ENCODE assay signal across 1 cellular context in the genomic region with DNA sequence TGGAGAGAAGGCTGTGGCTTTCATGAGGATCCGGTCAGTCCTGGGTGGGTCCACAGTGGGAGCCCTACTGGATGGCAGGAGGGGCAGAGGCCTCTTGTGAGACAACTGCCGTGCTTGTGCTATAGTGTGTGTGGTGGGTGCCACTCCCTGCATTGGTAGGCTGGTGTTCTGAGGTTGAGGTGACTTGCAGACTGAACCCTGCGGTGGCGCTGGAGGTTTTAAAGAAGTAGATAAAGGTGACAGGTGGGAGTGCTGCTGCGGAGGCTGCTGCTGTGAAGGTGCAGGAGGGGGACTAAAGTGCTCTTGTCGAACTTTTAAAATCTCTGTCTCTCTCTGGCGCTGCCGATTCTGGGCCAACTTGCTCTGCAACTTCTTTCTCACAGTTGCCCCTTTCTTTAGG.
TF ChIP-seq lines count a peak whose summit lies in the region.

No MANE protein-coding gene starts in this region.

TF ChIP-seq in HCT116, 20 proteins besides CTCF, POLR2A, EP300 and RAD21:
- TF ChIP-seq EZH2phosphoT487 (IDR thresholded peaks at IDR 0.05; ENCODE audit: borderline replicate concordance) = no peak
- TF ChIP-seq ELF1 (IDR thresholded peaks at IDR 0.05; ENCODE audit: borderline replicate concordance, low read depth) = no peak
- TF ChIP-seq, protein P1, sequence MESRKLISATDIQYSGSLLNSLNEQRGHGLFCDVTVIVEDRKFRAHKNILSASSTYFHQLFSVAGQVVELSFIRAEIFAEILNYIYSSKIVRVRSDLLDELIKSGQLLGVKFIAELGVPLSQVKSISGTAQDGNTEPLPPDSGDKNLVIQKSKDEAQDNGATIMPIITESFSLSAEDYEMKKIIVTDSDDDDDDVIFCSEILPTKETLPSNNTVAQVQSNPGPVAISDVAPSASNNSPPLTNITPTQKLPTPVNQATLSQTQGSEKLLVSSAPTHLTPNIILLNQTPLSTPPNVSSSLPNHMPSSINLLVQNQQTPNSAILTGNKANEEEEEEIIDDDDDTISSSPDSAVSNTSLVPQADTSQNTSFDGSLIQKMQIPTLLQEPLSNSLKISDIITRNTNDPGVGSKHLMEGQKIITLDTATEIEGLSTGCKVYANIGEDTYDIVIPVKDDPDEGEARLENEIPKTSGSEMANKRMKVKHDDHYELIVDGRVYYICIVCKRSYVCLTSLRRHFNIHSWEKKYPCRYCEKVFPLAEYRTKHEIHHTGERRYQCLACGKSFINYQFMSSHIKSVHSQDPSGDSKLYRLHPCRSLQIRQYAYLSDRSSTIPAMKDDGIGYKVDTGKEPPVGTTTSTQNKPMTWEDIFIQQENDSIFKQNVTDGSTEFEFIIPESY (IDR thresholded peaks at IDR 0.05; ENCODE audit: extremely low read depth, insufficient replicate concordance, low read length) = no peak
- no peak for TF ChIP-seq TCF7L2 (IDR thresholded peaks at IDR 0.05; ENCODE audit: borderline replicate concordance, extremely low read depth, insufficient read depth, insufficient read length)
- TF ChIP-seq YY1 (IDR thresholded peaks at IDR 0.05; ENCODE audit: extremely low read depth, insufficient replicate concordance, low read depth, low read length) = no peak
- no peak for TF ChIP-seq SRF (IDR thresholded peaks at IDR 0.05; ENCODE audit: low read depth)
- TF ChIP-seq CBX3 (IDR thresholded peaks at IDR 0.05; ENCODE audit: low read depth) = no peak
- TF ChIP-seq JUND (IDR thresholded peaks at IDR 0.05) = no peak
- TF ChIP-seq POLR2AphosphoS5 (IDR thresholded peaks at IDR 0.05; ENCODE audit: low read depth, low read length) = no peak
- TF ChIP-seq, protein P2, sequence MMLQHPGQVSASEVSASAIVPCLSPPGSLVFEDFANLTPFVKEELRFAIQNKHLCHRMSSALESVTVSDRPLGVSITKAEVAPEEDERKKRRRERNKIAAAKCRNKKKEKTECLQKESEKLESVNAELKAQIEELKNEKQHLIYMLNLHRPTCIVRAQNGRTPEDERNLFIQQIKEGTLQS (IDR thresholded peaks at IDR 0.05) = no peak
- no peak for TF ChIP-seq ZFX (IDR thresholded peaks at IDR 0.05)
- TF ChIP-seq, protein P3, sequence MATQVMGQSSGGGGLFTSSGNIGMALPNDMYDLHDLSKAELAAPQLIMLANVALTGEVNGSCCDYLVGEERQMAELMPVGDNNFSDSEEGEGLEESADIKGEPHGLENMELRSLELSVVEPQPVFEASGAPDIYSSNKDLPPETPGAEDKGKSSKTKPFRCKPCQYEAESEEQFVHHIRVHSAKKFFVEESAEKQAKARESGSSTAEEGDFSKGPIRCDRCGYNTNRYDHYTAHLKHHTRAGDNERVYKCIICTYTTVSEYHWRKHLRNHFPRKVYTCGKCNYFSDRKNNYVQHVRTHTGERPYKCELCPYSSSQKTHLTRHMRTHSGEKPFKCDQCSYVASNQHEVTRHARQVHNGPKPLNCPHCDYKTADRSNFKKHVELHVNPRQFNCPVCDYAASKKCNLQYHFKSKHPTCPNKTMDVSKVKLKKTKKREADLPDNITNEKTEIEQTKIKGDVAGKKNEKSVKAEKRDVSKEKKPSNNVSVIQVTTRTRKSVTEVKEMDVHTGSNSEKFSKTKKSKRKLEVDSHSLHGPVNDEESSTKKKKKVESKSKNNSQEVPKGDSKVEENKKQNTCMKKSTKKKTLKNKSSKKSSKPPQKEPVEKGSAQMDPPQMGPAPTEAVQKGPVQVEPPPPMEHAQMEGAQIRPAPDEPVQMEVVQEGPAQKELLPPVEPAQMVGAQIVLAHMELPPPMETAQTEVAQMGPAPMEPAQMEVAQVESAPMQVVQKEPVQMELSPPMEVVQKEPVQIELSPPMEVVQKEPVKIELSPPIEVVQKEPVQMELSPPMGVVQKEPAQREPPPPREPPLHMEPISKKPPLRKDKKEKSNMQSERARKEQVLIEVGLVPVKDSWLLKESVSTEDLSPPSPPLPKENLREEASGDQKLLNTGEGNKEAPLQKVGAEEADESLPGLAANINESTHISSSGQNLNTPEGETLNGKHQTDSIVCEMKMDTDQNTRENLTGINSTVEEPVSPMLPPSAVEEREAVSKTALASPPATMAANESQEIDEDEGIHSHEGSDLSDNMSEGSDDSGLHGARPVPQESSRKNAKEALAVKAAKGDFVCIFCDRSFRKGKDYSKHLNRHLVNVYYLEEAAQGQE (IDR thresholded peaks at IDR 0.05; ENCODE audit: low read depth) = no peak
- no peak for TF ChIP-seq EGR1 (IDR thresholded peaks at IDR 0.05; ENCODE audit: low read depth)
- TF ChIP-seq, protein P4, sequence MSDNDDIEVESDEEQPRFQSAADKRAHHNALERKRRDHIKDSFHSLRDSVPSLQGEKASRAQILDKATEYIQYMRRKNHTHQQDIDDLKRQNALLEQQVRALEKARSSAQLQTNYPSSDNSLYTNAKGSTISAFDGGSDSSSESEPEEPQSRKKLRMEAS (IDR thresholded peaks at IDR 0.05) = no peak
- no peak for TF ChIP-seq ZNF274 (IDR thresholded peaks at IDR 0.05; ENCODE audit: low read depth, low read length)
- no peak for TF ChIP-seq EZH2 (IDR thresholded peaks at IDR 0.05)
- TF ChIP-seq FOSL1 (IDR thresholded peaks at IDR 0.05; ENCODE audit: low read depth) = no peak
- TF ChIP-seq SP1 (IDR thresholded peaks at IDR 0.05; ENCODE audit: low read depth) = no peak
- TF ChIP-seq SIN3A (IDR thresholded peaks at IDR 0.05; ENCODE audit: low read depth) = no peak
- TF ChIP-seq CEBPB (IDR thresholded peaks at IDR 0.05; ENCODE audit: low read depth) = no peak
TF ChIP-seq in HCT116: peak in this region for 0.
